Comparison of ENCODE assay signal across 8 cellular contexts in the genomic region with DNA sequence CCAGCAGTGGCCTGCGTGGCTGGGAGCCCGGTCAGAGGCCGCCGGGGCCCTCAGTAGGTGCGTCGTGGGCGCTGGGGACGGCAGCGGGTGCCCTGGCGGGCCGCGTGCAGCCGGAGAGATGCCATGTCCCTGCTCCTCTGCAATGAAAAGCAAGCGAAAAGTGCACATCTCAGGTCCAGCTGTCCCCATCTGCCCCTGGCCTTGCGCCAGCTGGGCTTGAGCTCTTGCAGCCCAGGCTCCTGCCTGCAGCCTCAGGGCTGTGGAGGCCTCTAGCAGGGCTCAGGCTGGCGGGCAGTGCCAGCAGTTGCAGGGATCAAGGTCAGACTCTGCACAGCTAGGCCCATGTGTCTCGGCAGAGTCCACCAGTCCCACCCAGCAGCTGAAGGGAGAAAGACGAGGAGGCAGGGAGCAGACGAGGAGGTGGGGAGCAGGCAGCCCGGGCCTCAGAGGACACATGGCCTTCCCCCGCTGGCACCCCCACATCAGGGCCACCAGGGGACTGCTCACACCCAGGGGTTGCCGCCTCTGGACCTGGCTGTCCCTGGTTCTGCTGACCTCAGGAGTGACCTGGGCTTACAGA. TPM values are rescaled to one million over a fixed set of nuclear protein-coding genes. Genes with fewer than 3 reads are reported as not detected.
DNase-seq lines count a peak whose midpoint lies in the region; ATAC-seq and TF ChIP-seq lines count a peak whose summit lies in the region.

No MANE protein-coding gene starts in this region.

- WGBS in lower leg skin, 2 donors, result 84 to 87% methylated on average over 22 of the region's 22 CpGs

- no peak for DNase-seq in A673 (ENCODE audit: low spot score)
- no peak for DNase-seq in HFFc6
- DNase-seq in central memory CD8-positive, alpha-beta T cell (ENCODE audit: low spot score in 2 of 2), result no peak
- DNase-seq in natural killer cell treated with Interleukin-12 subunit alpha and Interleukin-12 subunit beta and Interleukin-15 and Interleukin-18, amount 100 ng/mL, for 72 hours (ENCODE audit: low spot score), result no peak
- DNase-seq in GM19238 (ENCODE audit: insufficient read length, low spot score), result no peak
- DNase-seq in lower leg skin (ENCODE audit: low spot score in 2 of 2), result no peak
- DNase-seq in NCI-H2196 treated with DMSO at 0.1 percent for 48 hours (lab: John Stamatoyannopoulos, UW; ENCODE audit: unreplicated experiment), result no peak
- no peak for DNase-seq in NCI-H2171 treated with DMSO at 0.1 percent for 48 hours (lab: John Stamatoyannopoulos, UW)

- H3K4me3 ChIP-seq in A673 (ENCODE audit: low read depth, low read length, poor library complexity, severe bottlenecking) (no peak overlapping the region), lower leg skin (ENCODE audit: low read depth, poor library complexity, severe bottlenecking) (no peak overlapping the region)

- H3K36me3 Mint-ChIP-seq in HFFc6 (ENCODE audit: low read depth), result peaks cover 31% of the 10 kb centered on the region
- peaks cover 49% of the 10 kb centered on the region for H3K36me3 Mint-ChIP-seq in central memory CD8-positive, alpha-beta T cell (ENCODE audit: insufficient read depth)
- H3K36me3 Mint-ChIP-seq in natural killer cell treated with Interleukin-12 subunit alpha and Interleukin-12 subunit beta and Interleukin-15 and Interleukin-18, amount 100 ng/mL, for 72 hours, result peaks cover 12% of the 10 kb centered on the region

- H3K36me3 ChIP-seq in A673 (ENCODE audit: insufficient read depth, low read length, poor library complexity, severe bottlenecking), result peaks cover 29% of the 10 kb centered on the region

- H3K4me1 Mint-ChIP-seq in HFFc6 (ENCODE audit: low read depth), result peaks cover 62% of the 10 kb centered on the region
- H3K4me1 Mint-ChIP-seq in central memory CD8-positive, alpha-beta T cell, result peaks cover 65% of the 10 kb centered on the region
- H3K4me1 Mint-ChIP-seq in natural killer cell treated with Interleukin-12 subunit alpha and Interleukin-12 subunit beta and Interleukin-15 and Interleukin-18, amount 100 ng/mL, for 72 hours (ENCODE audit: low read depth in 2 of 2), result peaks cover 22 to 46% of the 10 kb centered on the region in 2 donors

- H3K27me3 ChIP-seq in A673 (replicated peaks; ENCODE audit: insufficient read depth, low read depth, low read length, poor library complexity), result no peaks in the 10 kb centered on the region

- ATAC-seq in central memory CD8-positive, alpha-beta T cell (replicated peaks; ENCODE audit: extremely low read depth, poor library complexity, severe bottlenecking), result no peak
- no peak for ATAC-seq in natural killer cell treated with Interleukin-12 subunit alpha and Interleukin-12 subunit beta and Interleukin-15 and Interleukin-18, amount 100 ng/mL, for 72 hours

- peak overlapping the region; percentile 87 for H3K27ac Mint-ChIP-seq in HFFc6
- H3K27ac Mint-ChIP-seq in central memory CD8-positive, alpha-beta T cell (ENCODE audit: low read depth), result peak overlapping the region; percentile 64
- H3K27ac Mint-ChIP-seq in natural killer cell treated with Interleukin-12 subunit alpha and Interleukin-12 subunit beta and Interleukin-15 and Interleukin-18, amount 100 ng/mL, for 72 hours, result peak overlapping the region; percentile 63 to 75

- peaks cover 21% of the 10 kb centered on the region for H3K9me3 Mint-ChIP-seq in HFFc6
- H3K9me3 Mint-ChIP-seq in central memory CD8-positive, alpha-beta T cell, result no peaks in the 10 kb centered on the region
- H3K9me3 Mint-ChIP-seq in natural killer cell treated with Interleukin-12 subunit alpha and Interleukin-12 subunit beta and Interleukin-15 and Interleukin-18, amount 100 ng/mL, for 72 hours, result no peaks in the 10 kb centered on the region

- peak overlapping the region; percentile 37 for H3K27ac ChIP-seq in A673 (ENCODE audit: low read depth, low read length, poor library complexity, severe bottlenecking)

- no peak for TF ChIP-seq POLR2A in lower leg skin (IDR thresholded peaks at IDR 0.05)

- peaks cover 57% of the 10 kb centered on the region for H3K27me3 Mint-ChIP-seq in HFFc6 (ENCODE audit: insufficient read depth)
- no peaks in the 10 kb centered on the region for H3K27me3 Mint-ChIP-seq in central memory CD8-positive, alpha-beta T cell
- no peaks in the 10 kb centered on the region for H3K27me3 Mint-ChIP-seq in natural killer cell treated with Interleukin-12 subunit alpha and Interleukin-12 subunit beta and Interleukin-15 and Interleukin-18, amount 100 ng/mL, for 72 hours

- POLR2A ChIA-PET in A673 (lab: Charles Lee; ENCODE audit: low non-redundant PET), result no interaction called here

- no peaks in the 10 kb centered on the region for H3K9me3 ChIP-seq in A673 (ENCODE audit: low read depth, low read length, poor library complexity, severe bottlenecking)

- H3K4me1 ChIP-seq in A673 (ENCODE audit: insufficient read depth, low read length, poor library complexity, severe bottlenecking), result peaks cover 59% of the 10 kb centered on the region

- TF ChIP-seq CTCF in A673 (conservative IDR thresholded peaks at IDR 0.05; ENCODE audit: low read depth, low read length) (no peak), HFFc6 (IDR thresholded peaks at IDR 0.05) (peak; percentile 5; the same call in 1 of the 2 replicates), lower leg skin (IDR thresholded peaks at IDR 0.05) (no peak)

- no TSS peak for BruUV-seq in A673 (replicated peaks; lab: Mats Ljungman, UMichigan)

- CTCF ChIA-PET in A673 (lab: Charles Lee), result no interaction called here

- intact Hi-C loops in A673 (cut with micrococcal nuclease; ENCODE audit: unreplicated experiment), result loop anchor here (2.0 to 10.0 kb wide), 2 partner anchors 59 to 175 kb away; a partner anchor contains a TSS
- intact Hi-C loops in lower leg skin (cut with DNase I; ENCODE audit: low total_unique reads), result loop anchor here (10.0 kb wide), 1 partner anchor 75 kb away; a partner anchor contains a TSS

- peak overlapping the region; percentile 56; the same call in 1 of the 2 replicates for H3K4me3 Mint-ChIP-seq in HFFc6
- peak overlapping the region; percentile 18 for H3K4me3 Mint-ChIP-seq in central memory CD8-positive, alpha-beta T cell
- H3K4me3 Mint-ChIP-seq in natural killer cell treated with Interleukin-12 subunit alpha and Interleukin-12 subunit beta and Interleukin-15 and Interleukin-18, amount 100 ng/mL, for 72 hours, result no peak overlapping the region

RNA-seq across cellular contexts. Expression of a gene that starts 11.2 kb away (rescaled TPM):
- total RNA-seq in A673 (2021), result 0.97 and 2.8 TPM in 2 replicates
- total RNA-seq in HFFc6 (2021; fragmentation: NEBNext Ultra II Directional; extraction: Animal tissue kit (Norgen Biotek cat#: 25700)), result 100 to 1,000 TPM; 475 to 624 (median 523) TPM
- total RNA-seq in natural killer cell treated with Interleukin-12 subunit alpha and Interleukin-12 subunit beta and Interleukin-15 and Interleukin-18, amount 100 ng/mL, for 72 hours, result 100 to 1,000 TPM; 241 to 534 TPM
- 10 to 100 TPM; 10.0 to 18.5 (median 15.2) TPM for total RNA-seq in lower leg skin

RNA-seq across cellular contexts. Expression of a gene that starts 27.4 kb away (rescaled TPM):
- total RNA-seq in A673 (2021), result 43.6 and 58.8 TPM in 2 replicates
- 10 to 100 TPM; 12.8 to 15.6 (median 13.6) TPM for total RNA-seq in HFFc6 (2021; fragmentation: NEBNext Ultra II Directional; extraction: Animal tissue kit (Norgen Biotek cat#: 25700))
- 10 to 100 TPM; 34.0 to 82.2 TPM for total RNA-seq in natural killer cell treated with Interleukin-12 subunit alpha and Interleukin-12 subunit beta and Interleukin-15 and Interleukin-18, amount 100 ng/mL, for 72 hours
- total RNA-seq in lower leg skin, result 10 to 100 TPM; 16.0 to 33.5 (median 31.5) TPM

RNA-seq across cellular contexts. Expression of a gene that starts 33.5 kb away (rescaled TPM):
- 139 and 150 TPM in 2 replicates for total RNA-seq in A673 (2021)
- total RNA-seq in HFFc6 (2021; fragmentation: NEBNext Ultra II Directional; extraction: Animal tissue kit (Norgen Biotek cat#: 25700)), result 100 to 1,000 TPM; 116 to 128 (median 118) TPM
- total RNA-seq in natural killer cell treated with Interleukin-12 subunit alpha and Interleukin-12 subunit beta and Interleukin-15 and Interleukin-18, amount 100 ng/mL, for 72 hours, result 100 to 1,000 TPM; 160 to 215 TPM
- 10 to 100 TPM; 46.0 to 88.4 (median 56.4) TPM for total RNA-seq in lower leg skin

Comparison
In these comparisons a context has a peak if more than half of its experiments do, and no peak if none do; other contexts are left out.
1. RNA of a gene that starts 11.2 kb away (total RNA-seq): 475 to 624 TPM in HFFc6 and 241 to 534 TPM in natural killer cell treated with Interleukin-12 subunit alpha and Interleukin-12 subunit beta and Interleukin-15 and Interleukin-18, amount 100 ng/mL, for 72 hours; 10.0 to 18.5 TPM in lower leg skin and 0.97 to 2.8 TPM in A673; every median in the first group is over 10 times any median in the second.
2. Peak in every context shown above with its lines, with median percentiles within 50 percentile points of each other: H3K27ac Mint-ChIP-seq.